1 cellular context compared by ENCODE assay signal in genomic region chr11:115974703-115975102, GRCh38.
TF ChIP-seq lines count a peak whose summit lies in the region.

No MANE protein-coding gene starts in this region.

TF ChIP-seq in GM12878, 131 proteins besides CTCF, POLR2A, EP300 and RAD21:
- no peak for TF ChIP-seq NFYA (IDR thresholded peaks at IDR 0.05; ENCODE audit: borderline replicate concordance, low read depth, low read length)
- TF ChIP-seq ETV6 (conservative IDR thresholded peaks at IDR 0.05 in 1 of 2, IDR thresholded peaks at IDR 0.05 in 1 of 2; ENCODE audit: borderline replicate concordance in 1 of 2, low read depth in 1 of 2) = no peak
- TF ChIP-seq CREB1 (IDR thresholded peaks at IDR 0.05; ENCODE audit: low read depth) = no peak
- TF ChIP-seq GATAD2B (conservative IDR thresholded peaks at IDR 0.05; ENCODE audit: low read depth) = no peak
- TF ChIP-seq ESRRA (IDR thresholded peaks at IDR 0.05; ENCODE audit: low read length) = no peak
- TF ChIP-seq ATF7 (IDR thresholded peaks at IDR 0.05; ENCODE audit: low read depth) = no peak
- TF ChIP-seq PAX8 (IDR thresholded peaks at IDR 0.05) = no peak
- TF ChIP-seq, protein P1, sequence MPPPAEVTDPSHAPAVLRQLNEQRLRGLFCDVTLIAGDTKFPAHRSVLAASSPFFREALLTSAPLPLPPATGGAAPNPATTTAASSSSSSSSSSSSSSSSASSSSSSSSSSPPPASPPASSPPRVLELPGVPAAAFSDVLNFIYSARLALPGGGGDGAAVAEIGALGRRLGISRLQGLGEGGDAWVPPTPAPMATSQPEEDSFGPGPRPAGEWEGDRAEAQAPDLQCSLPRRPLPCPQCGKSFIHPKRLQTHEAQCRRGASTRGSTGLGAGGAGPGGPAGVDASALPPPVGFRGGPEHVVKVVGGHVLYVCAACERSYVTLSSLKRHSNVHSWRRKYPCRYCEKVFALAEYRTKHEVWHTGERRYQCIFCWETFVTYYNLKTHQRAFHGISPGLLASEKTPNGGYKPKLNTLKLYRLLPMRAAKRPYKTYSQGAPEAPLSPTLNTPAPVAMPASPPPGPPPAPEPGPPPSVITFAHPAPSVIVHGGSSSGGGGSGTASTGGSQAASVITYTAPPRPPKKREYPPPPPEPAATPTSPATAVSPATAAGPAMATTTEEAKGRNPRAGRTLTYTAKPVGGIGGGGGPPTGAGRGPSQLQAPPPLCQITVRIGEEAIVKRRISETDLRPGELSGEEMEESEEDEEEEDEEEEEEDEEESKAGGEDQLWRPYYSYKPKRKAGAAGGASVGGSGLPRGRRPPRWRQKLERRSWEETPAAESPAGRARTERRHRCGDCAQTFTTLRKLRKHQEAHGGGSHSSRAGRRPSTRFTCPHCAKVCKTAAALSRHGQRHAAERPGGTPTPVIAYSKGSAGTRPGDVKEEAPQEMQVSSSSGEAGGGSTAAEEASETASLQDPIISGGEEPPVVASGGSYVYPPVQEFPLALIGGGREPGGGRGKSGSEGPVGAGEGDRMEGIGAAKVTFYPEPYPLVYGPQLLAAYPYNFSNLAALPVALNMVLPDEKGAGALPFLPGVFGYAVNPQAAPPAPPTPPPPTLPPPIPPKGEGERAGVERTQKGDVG (CRISPR knock-in tag; IDR thresholded peaks at IDR 0.05) = no peak
- no peak for TF ChIP-seq CREM (IDR thresholded peaks at IDR 0.05; ENCODE audit: low read depth)
- no peak for TF ChIP-seq RUNX3 (IDR thresholded peaks at IDR 0.05; ENCODE audit: low read length)
- no peak for TF ChIP-seq MYB (IDR thresholded peaks at IDR 0.05; ENCODE audit: borderline replicate concordance, low read depth, low read length)
- no peak for TF ChIP-seq STAT1 (conservative IDR thresholded peaks at IDR 0.05)
- TF ChIP-seq, protein P2, sequence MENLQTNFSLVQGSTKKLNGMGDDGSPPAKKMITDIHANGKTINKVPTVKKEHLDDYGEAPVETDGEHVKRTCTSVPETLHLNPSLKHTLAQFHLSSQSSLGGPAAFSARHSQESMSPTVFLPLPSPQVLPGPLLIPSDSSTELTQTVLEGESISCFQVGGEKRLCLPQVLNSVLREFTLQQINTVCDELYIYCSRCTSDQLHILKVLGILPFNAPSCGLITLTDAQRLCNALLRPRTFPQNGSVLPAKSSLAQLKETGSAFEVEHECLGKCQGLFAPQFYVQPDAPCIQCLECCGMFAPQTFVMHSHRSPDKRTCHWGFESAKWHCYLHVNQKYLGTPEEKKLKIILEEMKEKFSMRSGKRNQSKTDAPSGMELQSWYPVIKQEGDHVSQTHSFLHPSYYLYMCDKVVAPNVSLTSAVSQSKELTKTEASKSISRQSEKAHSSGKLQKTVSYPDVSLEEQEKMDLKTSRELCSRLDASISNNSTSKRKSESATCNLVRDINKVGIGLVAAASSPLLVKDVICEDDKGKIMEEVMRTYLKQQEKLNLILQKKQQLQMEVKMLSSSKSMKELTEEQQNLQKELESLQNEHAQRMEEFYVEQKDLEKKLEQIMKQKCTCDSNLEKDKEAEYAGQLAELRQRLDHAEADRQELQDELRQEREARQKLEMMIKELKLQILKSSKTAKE (IDR thresholded peaks at IDR 0.05; ENCODE audit: low read depth, poor library complexity, severe bottlenecking) = no peak
- no peak for TF ChIP-seq ZNF207 (IDR thresholded peaks at IDR 0.05; ENCODE audit: borderline replicate concordance)
- TF ChIP-seq SPI1 (IDR thresholded peaks at IDR 0.05; ENCODE audit: borderline replicate concordance, insufficient read depth, low read depth, low read length) = no peak
- TF ChIP-seq SREBF1 (IDR thresholded peaks at IDR 0.05; ENCODE audit: low read length) = no peak
- no peak for TF ChIP-seq SMARCA5 (IDR thresholded peaks at IDR 0.05)
TF ChIP-seq in GM12878: peak in this region for 0.
